1 cellular context compared by ENCODE assay signal in genomic region chr2:207469953-207470699, GRCh38.
TF ChIP-seq lines count a peak whose summit lies in the region.

No MANE protein-coding gene starts in this region.

TF ChIP-seq in HepG2, 621 proteins besides CTCF, POLR2A, EP300 and RAD21 (continued from another document):
- TF ChIP-seq ZBTB43 (CRISPR knock-in tag; conservative IDR thresholded peaks at IDR 0.05) (no peak), NONO (IDR thresholded peaks at IDR 0.05) (no peak), NONO (CRISPR knock-in tag; conservative IDR thresholded peaks at IDR 0.05) (no peak), ZNF263 (CRISPR knock-in tag; IDR thresholded peaks at IDR 0.05) (no peak), NR2F1 (CRISPR knock-in tag; IDR thresholded peaks at IDR 0.05) (no peak), ZXDC (CRISPR knock-in tag; IDR thresholded peaks at IDR 0.05) (no peak), ZBED4 (CRISPR knock-in tag; IDR thresholded peaks at IDR 0.05; ENCODE audit: borderline replicate concordance) (no peak), ATAD3A (CRISPR knock-in tag; IDR thresholded peaks at IDR 0.05) (no peak), ZFAT (CRISPR knock-in tag; conservative IDR thresholded peaks at IDR 0.05) (no peak), IKZF5 (CRISPR knock-in tag; IDR thresholded peaks at IDR 0.05) (no peak), ISL2 (CRISPR knock-in tag; IDR thresholded peaks at IDR 0.05) (no peak), ZNF138 (CRISPR knock-in tag; IDR thresholded peaks at IDR 0.05; ENCODE audit: low read depth) (no peak), TFE3 (CRISPR knock-in tag; IDR thresholded peaks at IDR 0.05) (no peak), ZHX2 (IDR thresholded peaks at IDR 0.05; ENCODE audit: low read depth) (no peak), ZHX2 (CRISPR knock-in tag; IDR thresholded peaks at IDR 0.05; ENCODE audit: borderline replicate concordance) (no peak), RAD51 (IDR thresholded peaks at IDR 0.05; ENCODE audit: borderline replicate concordance) (no peak), POGZ (CRISPR knock-in tag; IDR thresholded peaks at IDR 0.05) (no peak), TOPORS (CRISPR knock-in tag; IDR thresholded peaks at IDR 0.05) (no peak)
TF ChIP-seq in HepG2: peak in this region for 0.
